ENCODE assay signal across 29 cellular contexts in the genomic region with DNA sequence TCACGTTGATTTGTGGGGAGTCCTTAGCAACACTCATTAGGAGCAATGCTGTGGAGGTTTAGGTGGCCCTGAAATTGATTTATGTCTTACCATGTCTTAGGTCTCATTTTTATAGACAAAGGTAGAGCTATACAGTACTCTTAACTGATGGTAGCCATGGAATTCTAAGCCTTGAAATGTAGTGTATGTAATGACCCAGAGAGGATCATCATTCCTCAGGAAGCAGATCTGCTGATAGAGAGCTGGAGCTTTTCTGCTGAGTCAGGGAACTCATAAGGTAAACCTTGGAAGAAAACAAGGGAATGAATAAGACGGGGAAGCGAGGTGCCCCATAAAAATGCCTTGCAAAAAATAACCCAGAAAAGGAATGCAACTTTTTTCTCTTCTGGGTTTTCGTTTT. TPM values are rescaled to one million over a fixed set of nuclear protein-coding genes. Genes with fewer than 3 reads are reported as not detected.
DNase-seq lines count a peak whose midpoint lies in the region; ATAC-seq, FAIRE-seq and TF ChIP-seq lines count a peak whose summit lies in the region.
"Had no signal": no experiment of that assay in that cellular context is flagged by ENCODE, and none has a peak within 500 bp of the region (broad histone marks: within the 10 kb centered on the region; RNA-seq: fewer than 3 reads in every experiment).

No MANE protein-coding gene starts in this region.

- no peak overlapping the region for H3K9ac ChIP-seq in HepG2 (ENCODE audit: insufficient read depth, low read depth, low read length)
- H3K9ac ChIP-seq: BLaER1 treated with 17β-estradiol and CSF1 and Interleukin-3, amounts not matched to agents 10 nM and 100 nM had no signal

- WGBS in HepG2 (ENCODE audit: low lambda C conversion rate): 40% methylated on average over 4 of the region's 4 CpGs
- WGBS in right lobe of liver (ENCODE audit: insufficient coverage, low coverage, low lambda C conversion rate, missing lambda C conversion rate): 57% methylated on average over 4 of the region's 4 CpGs

- FAIRE-seq in HepG2 (lab: Jason Lieb, UNC): no peak
- FAIRE-seq: A204.1, GM12891 had no signal

- intact Hi-C loops in HepG2 (cut with micrococcal nuclease; ENCODE audit: unreplicated experiment) (loop anchor here (2.0 kb wide), 1 partner anchor 20 kb away; no protein-coding TSS in a partner anchor), right lobe of liver (cut with DNase I) (no loop called here)

- no peaks in the 10 kb centered on the region for H4K20me1 ChIP-seq in HepG2 (ENCODE audit: insufficient read depth, low read length)
- H4K20me1 ChIP-seq: BLaER1 treated with 17β-estradiol and CSF1 and Interleukin-3, amounts not matched to agents 10 nM and 100 nM had no signal

- TF ChIP-seq POLR2A in HepG2 (IDR thresholded peaks at IDR 0.05; ENCODE audit: insufficient read depth in 1 of 2, low read depth in 2 of 2, low read length in 2 of 2): no peak
- TF ChIP-seq POLR2A in right lobe of liver (IDR thresholded peaks at IDR 0.05): no peak

- no peak overlapping the region for H3K4me2 ChIP-seq in HepG2 (ENCODE audit: low read depth, low read length)
- H3K4me2 ChIP-seq: BLaER1 treated with 17β-estradiol and CSF1 and Interleukin-3, amounts not matched to agents 10 nM and 100 nM had no signal

- TF ChIP-seq EP300 in HepG2 (IDR thresholded peaks at IDR 0.05; ENCODE audit: low read depth in 2 of 2, low read length in 2 of 2): no peak
- no peak for TF ChIP-seq EP300 in HepG2 (CRISPR knock-in tag; IDR thresholded peaks at IDR 0.05; ENCODE audit: borderline replicate concordance)

- ATAC-seq in HepG2 (no peak), right lobe of liver (no peak)
- ATAC-seq: PC-3, Right ventricle myocardium inferior, T-cell had no signal

- CTCF ChIA-PET in HepG2 (lab: Yijun Ruan, JAX; ENCODE audit: low intra/inter-chr PET ratio, low total read pairs) (no interaction called here), GM10248 (lab: Yijun Ruan, JAX) (interaction anchor here (1.3 kb wide), 1 partner anchor 17 kb away, joined by 5 read pairs; no protein-coding TSS in a partner anchor)

- H3K36me3 ChIP-seq in HepG2 (replicated peaks in 1 of 2; ENCODE audit: control insufficient read depth in 1 of 2, insufficient read depth in 2 of 2, low read length in 2 of 2) (no peaks in the 10 kb centered on the region), right lobe of liver (no peaks in the 10 kb centered on the region)
- H3K36me3 ChIP-seq: BLaER1 treated with 17β-estradiol and CSF1 and Interleukin-3, amounts not matched to agents 10 nM and 100 nM had no signal

- H3K79me2 ChIP-seq in HepG2 (ENCODE audit: insufficient read depth, low read length): no peaks in the 10 kb centered on the region

- H3K27ac ChIP-seq in HepG2 (ENCODE audit: extremely low read length, insufficient read depth, low read length) (no peak overlapping the region), right lobe of liver (no peak overlapping the region)
- H3K27ac ChIP-seq: BLaER1 treated with 17β-estradiol and CSF1 and Interleukin-3, amounts not matched to agents 10 nM and 100 nM had no signal

- H3K9me3 ChIP-seq in HepG2 (ENCODE audit: low read length) (no peaks in the 10 kb centered on the region), right lobe of liver (no peaks in the 10 kb centered on the region)
- H3K9me3 ChIP-seq: BLaER1 treated with 17β-estradiol and CSF1 and Interleukin-3, amounts not matched to agents 10 nM and 100 nM had no signal

- no peak for TF ChIP-seq CTCF in HepG2 (CRISPR knock-in tag; IDR thresholded peaks at IDR 0.05)
- no peak for TF ChIP-seq CTCF in right lobe of liver (IDR thresholded peaks at IDR 0.05)
- TF ChIP-seq CTCF in GM10248 (IDR thresholded peaks at IDR 0.05; ENCODE audit: control extremely low read depth, extremely low read depth, low read depth, missing control alignments): no peak

- BruUV-seq in HepG2 (replicated peaks; lab: Mats Ljungman, UMichigan): no TSS peak

- in situ Hi-C loops in HepG2 (cut with HindIII; ENCODE audit: extremely low pct_ligation_motif_present, low pct_unique_long_range_greater_than_20kb): no loop called here

- DNase-seq in HepG2 (ENCODE audit: low spot score) (no peak), right lobe of liver (no peak), amniotic epithelial cell (ENCODE audit: low read depth) (peak; percentile 63), left kidney (ENCODE audit: low read depth, low spot score) (peak; percentile 34), NCI-H1417 (lab: John Stamatoyannopoulos, UW) (no peak), GM10248 (ENCODE audit: extremely low spot score) (no peak), NCI-H1694 treated with DMSO at 0.1 percent for 48 hours (lab: John Stamatoyannopoulos, UW) (no peak)
- no peak for DNase-seq in activated CD4-positive, alpha-beta T cell treated with anti-CD3 and anti-CD28 coated beads, Interleukin-2, amount 50 U/mL, for 1 hour
- DNase-seq: AML-193; CD4-positive, alpha-beta memory T cell; COR-L47; DMS79; EL; GDM1; H9; KG1; MM.1S; NCI-H1694; NCI-H2081; NCI-H226; NCI-H510A treated with DMSO at 0.1 percent for 48 hours; NCI-H748 treated with DMSO at 0.1 percent for 48 hours; NK-92 treated with Interleukin-12 subunit alpha and Interleukin-12 subunit beta, amount 100 ng/mL, for 24 hours; PC-3; T-cell had no signal

- H3K4me3 ChIP-seq in HepG2 (replicated peaks in 1 of 3; ENCODE audit: insufficient read depth in 1 of 3, low read depth in 2 of 3, low read length in 3 of 3) (no peak overlapping the region), right lobe of liver (no peak overlapping the region)
- H3K4me3 ChIP-seq: BLaER1 treated with 17β-estradiol and CSF1 and Interleukin-3, amounts not matched to agents 10 nM and 100 nM had no signal

- H2AFZ ChIP-seq in HepG2 (ENCODE audit: low read length): no peak overlapping the region

- peaks cover 16% of the 10 kb centered on the region for H3K4me1 ChIP-seq in HepG2 (ENCODE audit: insufficient read depth, low read length)
- H3K4me1 ChIP-seq in right lobe of liver: no peaks in the 10 kb centered on the region

- POLR2A ChIA-PET in HepG2 (lab: Yijun Ruan, JAX) (no interaction called here), GM10248 (lab: Yijun Ruan, JAX) (no interaction called here)

- TF ChIP-seq RAD21 in HepG2 (CRISPR knock-in tag; IDR thresholded peaks at IDR 0.05): no peak

- no peaks in the 10 kb centered on the region for H3K27me3 ChIP-seq in HepG2 (ENCODE audit: control insufficient read depth in 1 of 2, insufficient read depth in 2 of 2, low read length in 2 of 2)
- no peaks in the 10 kb centered on the region for H3K27me3 ChIP-seq in right lobe of liver
- H3K27me3 ChIP-seq: BLaER1 treated with 17β-estradiol and CSF1 and Interleukin-3, amounts not matched to agents 10 nM and 100 nM had no signal

RNA-seq across cellular contexts. Expression of gene ZNF639, which starts 34.0 kb away (rescaled TPM):
- total RNA-seq in HepG2 (2016; rRNA removed; fragmentation: Illumina TruSeq; extraction: Trizol) (42.4 and 46.7 TPM in 2 replicates), right lobe of liver (10 to 100 TPM; 12.0 to 20.7 (median 14.7) TPM)
- 13.5 and 14.4 TPM in 2 replicates for total RNA-seq in HepG2 (2016; cell fraction: cytosol; rRNA removed; fragmentation: Illumina TruSeq; extraction: Trizol; ENCODE audit: low read depth)
- 41.6 and 46.5 TPM in 2 replicates for total RNA-seq in HepG2 (2016; cell fraction: insoluble cytoplasmic fraction; rRNA removed; fragmentation: Illumina TruSeq; extraction: Trizol)
- total RNA-seq in HepG2 (2016; cell fraction: membrane; rRNA removed; fragmentation: Illumina TruSeq; extraction: Trizol): 46.9 and 52.9 TPM in 2 replicates
- total RNA-seq in HepG2 (2016; cell fraction: nucleus; rRNA removed; fragmentation: Illumina TruSeq; extraction: Trizol): 24.3 and 28.0 TPM in 2 replicates
- 10.1 and 11.6 TPM in 2 replicates for polyA plus RNA-seq in HepG2 (2011; rRNA removed)
- polyA plus RNA-seq in HepG2 (2011; cell fraction: cytosol; rRNA removed): 5.4 and 7.5 TPM in 2 replicates
- polyA plus RNA-seq in HepG2 (2011; cell fraction: nucleus; rRNA removed): 3.8 and 4.4 TPM in 2 replicates
- polyA plus RNA-seq in HepG2 (2012): 16.7 and 20.0 TPM in 2 replicates
- 10.6 and 11.7 TPM in 2 replicates for polyA plus RNA-seq in HepG2 (2016; cell fraction: cytosol; fragmentation: Illumina TruSeq; extraction: Trizol; ENCODE audit: low read depth)
- polyA plus RNA-seq in HepG2 (2016; cell fraction: insoluble cytoplasmic fraction; fragmentation: Illumina TruSeq; extraction: Trizol; ENCODE audit: low read depth): 44.3 and 45.2 TPM in 2 replicates
- polyA plus RNA-seq in HepG2 (2016; cell fraction: membrane; fragmentation: Illumina TruSeq; extraction: Trizol; ENCODE audit: low read depth): 27.4 and 31.7 TPM in 2 replicates
- polyA plus RNA-seq in HepG2 (2016; cell fraction: nucleus; fragmentation: Illumina TruSeq; extraction: Trizol; ENCODE audit: insufficient read depth, low read depth): 44.1 and 46.6 TPM in 2 replicates
- polyA minus RNA-seq in HepG2 (2011; rRNA and poly(A)+ RNA removed; ENCODE audit: low replicate concordance): 3.7 and 11.2 TPM in 2 replicates
- polyA minus RNA-seq in HepG2 (2011; cell fraction: cytosol; rRNA and poly(A)+ RNA removed): 8.1 and 9.0 TPM in 2 replicates
- polyA minus RNA-seq in HepG2 (2011; cell fraction: nucleus; rRNA and poly(A)+ RNA removed): 10.8 and 11.1 TPM in 2 replicates

RNA-seq across cellular contexts. Expression of gene KCNMB3, which starts 37.9 kb away (rescaled TPM):
- total RNA-seq in HepG2 (2016; rRNA removed; fragmentation: Illumina TruSeq; extraction: Trizol) (2.4 and 4.3 TPM in 2 replicates), right lobe of liver (1 to 10 TPM; 1.4 to 2.3 (median 1.7) TPM)
- 1.1 TPM in 2 replicates for total RNA-seq in HepG2 (2016; cell fraction: cytosol; rRNA removed; fragmentation: Illumina TruSeq; extraction: Trizol; ENCODE audit: low read depth)
- total RNA-seq in HepG2 (2016; cell fraction: insoluble cytoplasmic fraction; rRNA removed; fragmentation: Illumina TruSeq; extraction: Trizol): 1.3 and 3.9 TPM in 2 replicates
- 1.3 and 1.8 TPM in 2 replicates for total RNA-seq in HepG2 (2016; cell fraction: membrane; rRNA removed; fragmentation: Illumina TruSeq; extraction: Trizol)
- total RNA-seq in HepG2 (2016; cell fraction: nucleus; rRNA removed; fragmentation: Illumina TruSeq; extraction: Trizol): 9.9 and 12.3 TPM in 2 replicates
- polyA plus RNA-seq in HepG2 (2011; rRNA removed): 7.1 and 8.7 TPM in 2 replicates
- polyA plus RNA-seq in HepG2 (2011; cell fraction: cytosol; rRNA removed): 3.1 and 5.4 TPM in 2 replicates
- 13.3 and 15.6 TPM in 2 replicates for polyA plus RNA-seq in HepG2 (2011; cell fraction: nucleus; rRNA removed)
- 10.1 and 14.9 TPM in 2 replicates for polyA plus RNA-seq in HepG2 (2012)
- 0.58 and 0.87 TPM in 2 replicates for polyA plus RNA-seq in HepG2 (2016; cell fraction: cytosol; fragmentation: Illumina TruSeq; extraction: Trizol; ENCODE audit: low read depth)
- 2.1 and 2.2 TPM in 2 replicates for polyA plus RNA-seq in HepG2 (2016; cell fraction: insoluble cytoplasmic fraction; fragmentation: Illumina TruSeq; extraction: Trizol; ENCODE audit: low read depth)
- 1.0 and 1.6 TPM in 2 replicates for polyA plus RNA-seq in HepG2 (2016; cell fraction: membrane; fragmentation: Illumina TruSeq; extraction: Trizol; ENCODE audit: low read depth)
- polyA plus RNA-seq in HepG2 (2016; cell fraction: nucleus; fragmentation: Illumina TruSeq; extraction: Trizol; ENCODE audit: insufficient read depth, low read depth): 16.1 and 23.2 TPM in 2 replicates
- polyA minus RNA-seq in HepG2 (2011; rRNA and poly(A)+ RNA removed; ENCODE audit: low replicate concordance): 1.6 and 5.2 TPM in 2 replicates
- 1.2 and 1.7 TPM in 2 replicates for polyA minus RNA-seq in HepG2 (2011; cell fraction: cytosol; rRNA and poly(A)+ RNA removed)
- polyA minus RNA-seq in HepG2 (2011; cell fraction: nucleus; rRNA and poly(A)+ RNA removed): 27.2 and 32.1 TPM in 2 replicates

RNA-seq across cellular contexts. Expression of gene MFN1, which starts 58.7 kb away (rescaled TPM):
- 37.5 and 58.4 TPM in 2 replicates for total RNA-seq in HepG2 (2016; rRNA removed; fragmentation: Illumina TruSeq; extraction: Trizol)
- 4.3 and 5.0 TPM in 2 replicates for total RNA-seq in HepG2 (2016; cell fraction: cytosol; rRNA removed; fragmentation: Illumina TruSeq; extraction: Trizol; ENCODE audit: low read depth)
- 41.5 and 57.9 TPM in 2 replicates for total RNA-seq in HepG2 (2016; cell fraction: insoluble cytoplasmic fraction; rRNA removed; fragmentation: Illumina TruSeq; extraction: Trizol)
- 9.8 and 11.9 TPM in 2 replicates for total RNA-seq in HepG2 (2016; cell fraction: membrane; rRNA removed; fragmentation: Illumina TruSeq; extraction: Trizol)
- 48.5 and 51.2 TPM in 2 replicates for total RNA-seq in HepG2 (2016; cell fraction: nucleus; rRNA removed; fragmentation: Illumina TruSeq; extraction: Trizol)
- polyA plus RNA-seq in HepG2 (2011; rRNA removed): 19.0 and 25.2 TPM in 2 replicates
- polyA plus RNA-seq in HepG2 (2011; cell fraction: cytosol; rRNA removed): 5.9 and 9.5 TPM in 2 replicates
- 20.7 and 30.8 TPM in 2 replicates for polyA plus RNA-seq in HepG2 (2011; cell fraction: nucleus; rRNA removed)
- polyA plus RNA-seq in HepG2 (2012): 16.0 and 20.6 TPM in 2 replicates
- 0.75 and 1.2 TPM in 2 replicates for polyA plus RNA-seq in HepG2 (2016; cell fraction: cytosol; fragmentation: Illumina TruSeq; extraction: Trizol; ENCODE audit: low read depth)
- 31.2 and 32.4 TPM in 2 replicates for polyA plus RNA-seq in HepG2 (2016; cell fraction: insoluble cytoplasmic fraction; fragmentation: Illumina TruSeq; extraction: Trizol; ENCODE audit: low read depth)
- 2.6 and 3.1 TPM in 2 replicates for polyA plus RNA-seq in HepG2 (2016; cell fraction: membrane; fragmentation: Illumina TruSeq; extraction: Trizol; ENCODE audit: low read depth)
- 37.7 and 43.2 TPM in 2 replicates for polyA plus RNA-seq in HepG2 (2016; cell fraction: nucleus; fragmentation: Illumina TruSeq; extraction: Trizol; ENCODE audit: insufficient read depth, low read depth)
- polyA minus RNA-seq in HepG2 (2011; rRNA and poly(A)+ RNA removed; ENCODE audit: low replicate concordance): 7.9 and 23.8 TPM in 2 replicates
- polyA minus RNA-seq in HepG2 (2011; cell fraction: cytosol; rRNA and poly(A)+ RNA removed): 12.0 and 14.7 TPM in 2 replicates
- polyA minus RNA-seq in HepG2 (2011; cell fraction: nucleus; rRNA and poly(A)+ RNA removed): 79.8 and 102 TPM in 2 replicates
- total RNA-seq in right lobe of liver: 10 to 100 TPM; 12.2 to 24.6 (median 20.3) TPM

Comparison
In these comparisons a context has a peak if more than half of its experiments do, and no peak if none do; other contexts are left out.
1. DNase-seq: peak in amniotic epithelial cell (single experiment) and left kidney (single experiment); none in HepG2 (single experiment), right lobe of liver (0 of 3), NCI-H1417 (0 of 3), GM10248 (single experiment), NCI-H1694 treated with DMSO at 0.1 percent for 48 hours (single experiment) and activated CD4-positive, alpha-beta T cell treated with anti-CD3 and anti-CD28 coated beads, Interleukin-2, amount 50 U/mL, for 1 hour (single experiment).